3 cellular contexts compared by ENCODE assay signal in the genomic region with DNA sequence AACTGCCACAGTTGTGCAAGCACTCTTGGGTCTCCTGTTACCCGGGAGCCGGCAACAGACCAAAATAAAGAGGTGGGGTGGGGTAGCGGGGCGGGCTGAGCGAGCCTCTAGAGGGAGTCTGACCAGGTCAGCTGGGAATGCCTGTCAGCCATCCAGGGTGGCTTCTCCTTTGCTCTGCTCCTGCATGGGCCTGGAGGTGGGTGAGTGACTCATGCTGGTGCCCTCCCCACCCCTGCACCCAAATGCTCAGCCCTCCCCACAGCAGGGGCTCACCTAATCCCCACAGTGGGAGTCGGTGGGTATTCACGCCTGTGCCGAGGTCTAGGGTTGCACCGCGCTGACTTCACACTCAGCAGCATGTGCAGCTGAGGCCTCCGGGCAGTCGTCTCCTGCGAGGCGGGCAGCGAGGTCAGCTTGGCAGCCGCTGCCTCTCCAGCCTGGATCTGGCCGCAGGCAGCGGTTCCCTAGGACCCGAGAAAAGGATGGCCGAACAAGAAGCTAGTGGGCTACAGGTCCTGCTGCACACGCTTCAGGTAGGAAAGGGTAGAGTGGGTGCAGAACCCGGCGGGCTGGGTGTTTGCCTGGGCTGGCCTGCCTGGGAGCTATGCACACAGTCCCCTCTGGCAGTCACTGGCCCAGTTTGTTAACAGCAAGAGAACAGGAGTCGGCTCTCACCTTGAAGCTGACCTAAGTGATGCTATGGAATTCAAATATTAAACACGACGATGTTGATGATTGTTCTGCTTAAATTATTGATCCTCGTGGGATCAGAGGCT.
TF ChIP-seq lines count a peak whose summit lies in the region.

A gene (plus strand): TSS at position 381 of the 776 bp plus-strand sequence.

TF ChIP-seq in GM23338, 12 proteins besides CTCF, POLR2A, EP300 and RAD21 (continues in another document):
- TF ChIP-seq NANOG (IDR thresholded peaks at IDR 0.05; ENCODE audit: borderline replicate concordance) (no peak), POLR2AphosphoS5 (IDR thresholded peaks at IDR 0.05; ENCODE audit: low read depth) (no peak), ZNF114 (CRISPR knock-in tag; IDR thresholded peaks at IDR 0.05) (no peak), CREB1 (CRISPR knock-in tag; IDR thresholded peaks at IDR 0.05; ENCODE audit: low read depth) (no peak), JUNB (IDR thresholded peaks at IDR 0.05; ENCODE audit: unreplicated experiment) (no peak)
- TF ChIP-seq, protein P1, sequence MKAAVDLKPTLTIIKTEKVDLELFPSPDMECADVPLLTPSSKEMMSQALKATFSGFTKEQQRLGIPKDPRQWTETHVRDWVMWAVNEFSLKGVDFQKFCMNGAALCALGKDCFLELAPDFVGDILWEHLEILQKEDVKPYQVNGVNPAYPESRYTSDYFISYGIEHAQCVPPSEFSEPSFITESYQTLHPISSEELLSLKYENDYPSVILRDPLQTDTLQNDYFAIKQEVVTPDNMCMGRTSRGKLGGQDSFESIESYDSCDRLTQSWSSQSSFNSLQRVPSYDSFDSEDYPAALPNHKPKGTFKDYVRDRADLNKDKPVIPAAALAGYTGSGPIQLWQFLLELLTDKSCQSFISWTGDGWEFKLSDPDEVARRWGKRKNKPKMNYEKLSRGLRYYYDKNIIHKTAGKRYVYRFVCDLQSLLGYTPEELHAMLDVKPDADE (IDR thresholded peaks at IDR 0.05) = no peak

TF ChIP-seq in WTC11, 78 proteins besides CTCF, POLR2A, EP300 and RAD21:
- TF ChIP-seq, protein P2, sequence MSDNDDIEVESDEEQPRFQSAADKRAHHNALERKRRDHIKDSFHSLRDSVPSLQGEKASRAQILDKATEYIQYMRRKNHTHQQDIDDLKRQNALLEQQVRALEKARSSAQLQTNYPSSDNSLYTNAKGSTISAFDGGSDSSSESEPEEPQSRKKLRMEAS (CRISPR knock-in tag; IDR thresholded peaks at IDR 0.05) = peak; percentile 34; the same call in 1 of the 2 replicates
- no peak for TF ChIP-seq NFATC4 (CRISPR knock-in tag; IDR thresholded peaks at IDR 0.05)
- TF ChIP-seq FOXJ3 (CRISPR knock-in tag; IDR thresholded peaks at IDR 0.05; ENCODE audit: borderline replicate concordance) = no peak
TF ChIP-seq in WTC11: peak in this region for 1.

TF ChIP-seq in HepG2, 621 proteins besides CTCF, POLR2A, EP300 and RAD21:
- TF ChIP-seq POLR2AphosphoS5 (IDR thresholded peaks at IDR 0.05; ENCODE audit: low read depth, low read length) (no peak), ZBTB21 (CRISPR knock-in tag; IDR thresholded peaks at IDR 0.05) (no peak), ZNF234 (CRISPR knock-in tag; conservative IDR thresholded peaks at IDR 0.05) (no peak), BCL6 (CRISPR knock-in tag; IDR thresholded peaks at IDR 0.05) (no peak), ZSCAN29 (CRISPR knock-in tag; conservative IDR thresholded peaks at IDR 0.05) (no peak), GZF1 (CRISPR knock-in tag; IDR thresholded peaks at IDR 0.05) (no peak), EED (CRISPR knock-in tag; IDR thresholded peaks at IDR 0.05) (no peak)
- TF ChIP-seq, protein P3, sequence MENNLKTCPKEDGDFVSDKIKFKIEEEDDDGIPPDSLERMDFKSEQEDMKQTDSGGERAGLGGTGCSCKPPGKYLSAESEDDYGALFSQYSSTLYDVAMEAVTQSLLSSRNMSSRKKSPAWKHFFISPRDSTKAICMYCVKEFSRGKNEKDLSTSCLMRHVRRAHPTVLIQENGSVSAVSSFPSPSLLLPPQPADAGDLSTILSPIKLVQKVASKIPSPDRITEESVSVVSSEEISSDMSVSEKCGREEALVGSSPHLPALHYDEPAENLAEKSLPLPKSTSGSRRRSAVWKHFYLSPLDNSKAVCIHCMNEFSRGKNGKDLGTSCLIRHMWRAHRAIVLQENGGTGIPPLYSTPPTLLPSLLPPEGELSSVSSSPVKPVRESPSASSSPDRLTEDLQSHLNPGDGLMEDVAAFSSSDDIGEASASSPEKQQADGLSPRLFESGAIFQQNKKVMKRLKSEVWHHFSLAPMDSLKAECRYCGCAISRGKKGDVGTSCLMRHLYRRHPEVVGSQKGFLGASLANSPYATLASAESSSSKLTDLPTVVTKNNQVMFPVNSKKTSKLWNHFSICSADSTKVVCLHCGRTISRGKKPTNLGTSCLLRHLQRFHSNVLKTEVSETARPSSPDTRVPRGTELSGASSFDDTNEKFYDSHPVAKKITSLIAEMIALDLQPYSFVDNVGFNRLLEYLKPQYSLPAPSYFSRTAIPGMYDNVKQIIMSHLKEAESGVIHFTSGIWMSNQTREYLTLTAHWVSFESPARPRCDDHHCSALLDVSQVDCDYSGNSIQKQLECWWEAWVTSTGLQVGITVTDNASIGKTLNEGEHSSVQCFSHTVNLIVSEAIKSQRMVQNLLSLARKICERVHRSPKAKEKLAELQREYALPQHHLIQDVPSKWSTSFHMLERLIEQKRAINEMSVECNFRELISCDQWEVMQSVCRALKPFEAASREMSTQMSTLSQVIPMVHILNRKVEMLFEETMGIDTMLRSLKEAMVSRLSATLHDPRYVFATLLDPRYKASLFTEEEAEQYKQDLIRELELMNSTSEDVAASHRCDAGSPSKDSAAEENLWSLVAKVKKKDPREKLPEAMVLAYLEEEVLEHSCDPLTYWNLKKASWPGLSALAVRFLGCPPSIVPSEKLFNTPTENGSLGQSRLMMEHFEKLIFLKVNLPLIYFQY (CRISPR knock-in tag; IDR thresholded peaks at IDR 0.05; ENCODE audit: borderline replicate concordance) = no peak
- TF ChIP-seq, protein P4, sequence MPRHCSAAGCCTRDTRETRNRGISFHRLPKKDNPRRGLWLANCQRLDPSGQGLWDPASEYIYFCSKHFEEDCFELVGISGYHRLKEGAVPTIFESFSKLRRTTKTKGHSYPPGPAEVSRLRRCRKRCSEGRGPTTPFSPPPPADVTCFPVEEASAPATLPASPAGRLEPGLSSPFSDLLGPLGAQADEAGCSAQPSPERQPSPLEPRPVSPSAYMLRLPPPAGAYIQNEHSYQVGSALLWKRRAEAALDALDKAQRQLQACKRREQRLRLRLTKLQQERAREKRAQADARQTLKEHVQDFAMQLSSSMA (CRISPR knock-in tag; IDR thresholded peaks at IDR 0.05) = no peak
